ENCODE assay signal across 17 cellular contexts in genomic region chr1:185973645-185974044, GRCh38.
DNase-seq lines count a peak whose midpoint lies in the region; ATAC-seq, FAIRE-seq and TF ChIP-seq lines count a peak whose summit lies in the region.
"Had no signal": no experiment of that assay in that cellular context is flagged by ENCODE, and none has a peak within 500 bp of the region (broad histone marks: within the 10 kb centered on the region; RNA-seq: fewer than 3 reads in every experiment).

No MANE protein-coding gene starts in this region.

- POLR2A ChIA-PET in HEK293T (lab: Yijun Ruan, JAX): no interaction called here

- H3K36me3 Mint-ChIP-seq in natural killer cell treated with Interleukin-12 subunit alpha and Interleukin-12 subunit beta and Interleukin-15 and Interleukin-18, amount 100 ng/mL, for 72 hours: no peaks in the 10 kb centered on the region
- H3K36me3 Mint-ChIP-seq: CD8-positive, alpha-beta memory T cell; stimulated activated memory B cell treated with anti-CD40 and anti-IgM and Interleukin-4, amounts not matched to agents 10 μg/mL and 1 μg/mL and 100 μg/mL, for 72 hours had no signal

- H3K27ac Mint-ChIP-seq in natural killer cell treated with Interleukin-12 subunit alpha and Interleukin-12 subunit beta and Interleukin-15 and Interleukin-18, amount 100 ng/mL, for 72 hours: no peak overlapping the region
- H3K27ac Mint-ChIP-seq: CD8-positive, alpha-beta memory T cell; stimulated activated memory B cell treated with anti-CD40 and anti-IgM and Interleukin-4, amounts not matched to agents 10 μg/mL and 1 μg/mL and 100 μg/mL, for 72 hours had no signal

- CTCF ChIA-PET in HEK293T (lab: Yijun Ruan, JAX): no interaction called here

- ATAC-seq in natural killer cell treated with Interleukin-12 subunit alpha and Interleukin-12 subunit beta and Interleukin-15 and Interleukin-18, amount 100 ng/mL, for 72 hours: no peak
- ATAC-seq in GM19397 (IDR thresholded peaks at IDR 0.05; ENCODE audit: unreplicated experiment) (no peak), GM19463 (IDR thresholded peaks at IDR 0.05; ENCODE audit: unreplicated experiment) (no peak)
- ATAC-seq: stimulated activated memory B cell treated with anti-CD40 and anti-IgM and Interleukin-4, amounts not matched to agents 10 μg/mL and 1 μg/mL and 100 μg/mL, for 72 hours had no signal

- H3K9me3 Mint-ChIP-seq in natural killer cell treated with Interleukin-12 subunit alpha and Interleukin-12 subunit beta and Interleukin-15 and Interleukin-18, amount 100 ng/mL, for 72 hours: no peaks in the 10 kb centered on the region
- H3K9me3 Mint-ChIP-seq: CD8-positive, alpha-beta memory T cell; stimulated activated memory B cell treated with anti-CD40 and anti-IgM and Interleukin-4, amounts not matched to agents 10 μg/mL and 1 μg/mL and 100 μg/mL, for 72 hours had no signal

- no peaks in the 10 kb centered on the region for H3K4me1 Mint-ChIP-seq in natural killer cell treated with Interleukin-12 subunit alpha and Interleukin-12 subunit beta and Interleukin-15 and Interleukin-18, amount 100 ng/mL, for 72 hours (ENCODE audit: low read depth in 2 of 2)
- H3K4me1 Mint-ChIP-seq: CD8-positive, alpha-beta memory T cell; stimulated activated memory B cell treated with anti-CD40 and anti-IgM and Interleukin-4, amounts not matched to agents 10 μg/mL and 1 μg/mL and 100 μg/mL, for 72 hours had no signal

- peaks cover 3 to 8% of the 10 kb centered on the region in 2 donors for H3K27me3 Mint-ChIP-seq in natural killer cell treated with Interleukin-12 subunit alpha and Interleukin-12 subunit beta and Interleukin-15 and Interleukin-18, amount 100 ng/mL, for 72 hours
- H3K27me3 Mint-ChIP-seq: stimulated activated memory B cell treated with anti-CD40 and anti-IgM and Interleukin-4, amounts not matched to agents 10 μg/mL and 1 μg/mL and 100 μg/mL, for 72 hours had no signal

- H3K4me3 Mint-ChIP-seq in natural killer cell treated with Interleukin-12 subunit alpha and Interleukin-12 subunit beta and Interleukin-15 and Interleukin-18, amount 100 ng/mL, for 72 hours: no peak overlapping the region
- H3K4me3 Mint-ChIP-seq: CD8-positive, alpha-beta memory T cell; stimulated activated memory B cell treated with anti-CD40 and anti-IgM and Interleukin-4, amounts not matched to agents 10 μg/mL and 1 μg/mL and 100 μg/mL, for 72 hours had no signal

- peak; percentile 99 for FAIRE-seq in RCC 7860 (lab: Jason Lieb, UNC)

- DNase-seq in EL: peak; percentile 92
- DNase-seq in RCC 7860 (ENCODE audit: low spot score): peak; percentile 88
- DNase-seq in dedifferentiated amniotic fluid mesenchymal stem cell (ENCODE audit: extremely low spot score): peak; percentile 96
- DNase-seq in renal cortical epithelial cell (ENCODE audit: low read depth): peak; percentile 97
- DNase-seq in natural killer cell treated with Interleukin-12 subunit alpha and Interleukin-12 subunit beta and Interleukin-15 and Interleukin-18, amount 100 ng/mL, for 72 hours (ENCODE audit: low spot score): no peak
- no peak for DNase-seq in HEK293T (ENCODE audit: extremely low spot score)
- DNase-seq: activated CD4-positive, alpha-beta T cell treated with anti-CD3 and anti-CD28 coated beads for 4 hours; activated effector memory CD4-positive, alpha-beta T cell treated with anti-CD3 and anti-CD28 coated beads, Interleukin-2, amount 50 U/mL, for 16 hours; CD8-positive, alpha-beta memory T cell; colonic mucosa; NCI-H1105 treated with DMSO at 0.1 percent for 48 hours; NCI-H69; SIG-M5; stimulated activated CD4-positive, alpha-beta T cell treated with anti-CD3 and anti-CD28 coated beads, Interleukin-1b, Interleukin-23, amount 100 ng/mL, for 48 hours had no signal

TF ChIP-seq in HEK293T, 16 proteins besides CTCF, POLR2A, EP300 and RAD21:
- no peak for TF ChIP-seq FOXM1 (IDR thresholded peaks at IDR 0.05; ENCODE audit: borderline replicate concordance)
- TF ChIP-seq SUZ12 (IDR thresholded peaks at IDR 0.05): no peak
- TF ChIP-seq L3MBTL2 (conservative IDR thresholded peaks at IDR 0.05): no peak
- no peak for TF ChIP-seq FOXK2 (IDR thresholded peaks at IDR 0.05)
- no peak for TF ChIP-seq PKNOX1 (IDR thresholded peaks at IDR 0.05)
- TF ChIP-seq LEF1 (IDR thresholded peaks at IDR 0.05; ENCODE audit: borderline replicate concordance): no peak
- no peak for TF ChIP-seq SP1 (IDR thresholded peaks at IDR 0.05)
- TF ChIP-seq TARDBP (IDR thresholded peaks at IDR 0.05): no peak
- TF ChIP-seq NFRKB (IDR thresholded peaks at IDR 0.05): no peak
- TF ChIP-seq BHLHE40 (IDR thresholded peaks at IDR 0.05; ENCODE audit: borderline replicate concordance): no peak
- TF ChIP-seq CTBP1 (IDR thresholded peaks at IDR 0.05; ENCODE audit: borderline replicate concordance): no peak
- no peak for TF ChIP-seq HDGF (IDR thresholded peaks at IDR 0.05; ENCODE audit: borderline replicate concordance)
- no peak for TF ChIP-seq ELF4 (IDR thresholded peaks at IDR 0.05)
- no peak for TF ChIP-seq FOXA1 (IDR thresholded peaks at IDR 0.05)
- no peak for TF ChIP-seq ARNT (IDR thresholded peaks at IDR 0.05)
- TF ChIP-seq ZNF384 (IDR thresholded peaks at IDR 0.05): no peak

Comparison
In these comparisons a context has a peak if more than half of its experiments do, and no peak if none do; other contexts are left out.
1. DNase-seq: peak in EL (single experiment), RCC 7860 (single experiment), dedifferentiated amniotic fluid mesenchymal stem cell (single experiment) and renal cortical epithelial cell (single experiment); none in natural killer cell treated with Interleukin-12 subunit alpha and Interleukin-12 subunit beta and Interleukin-15 and Interleukin-18, amount 100 ng/mL, for 72 hours (single experiment) and HEK293T (single experiment).